Comparison of ENCODE assay signal across 1 cellular context in the genomic region with DNA sequence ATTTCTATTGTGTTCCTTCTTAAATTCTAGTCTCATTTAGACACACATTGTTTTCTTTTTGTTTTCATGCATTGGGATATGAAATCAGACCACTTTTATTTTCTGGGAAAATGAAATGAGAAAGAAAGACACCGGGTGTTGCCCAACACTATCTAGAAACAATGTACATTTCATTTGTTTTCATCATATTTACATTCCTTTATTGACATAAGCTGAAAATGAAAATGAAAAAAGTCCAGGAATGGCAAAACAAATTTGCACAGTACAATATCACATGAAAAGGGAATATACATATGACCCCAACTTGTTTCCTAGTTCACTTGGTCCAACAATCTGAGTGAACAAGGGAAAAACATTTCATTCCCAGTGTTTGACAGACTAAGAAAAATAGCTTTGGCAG.
TF ChIP-seq lines count a peak whose summit lies in the region.

No MANE protein-coding gene starts in this region.

TF ChIP-seq in HepG2, 621 proteins besides CTCF, POLR2A, EP300 and RAD21 (continued from another document):
- TF ChIP-seq, protein P1, sequence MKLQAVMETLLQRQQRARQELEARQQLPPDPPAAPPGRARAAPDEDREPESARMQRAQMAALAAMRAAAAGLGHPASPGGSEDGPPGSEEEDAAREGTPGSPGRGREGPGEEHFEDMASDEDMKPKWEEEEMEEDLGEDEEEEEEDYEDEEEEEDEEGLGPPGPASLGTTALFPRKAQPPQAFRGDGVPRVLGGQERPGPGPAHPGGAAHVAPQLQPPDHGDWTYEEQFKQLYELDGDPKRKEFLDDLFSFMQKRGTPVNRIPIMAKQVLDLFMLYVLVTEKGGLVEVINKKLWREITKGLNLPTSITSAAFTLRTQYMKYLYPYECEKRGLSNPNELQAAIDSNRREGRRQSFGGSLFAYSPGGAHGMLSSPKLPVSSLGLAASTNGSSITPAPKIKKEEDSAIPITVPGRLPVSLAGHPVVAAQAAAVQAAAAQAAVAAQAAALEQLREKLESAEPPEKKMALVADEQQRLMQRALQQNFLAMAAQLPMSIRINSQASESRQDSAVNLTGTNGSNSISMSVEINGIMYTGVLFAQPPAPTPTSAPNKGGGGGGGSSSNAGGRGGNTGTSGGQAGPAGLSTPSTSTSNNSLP (IDR thresholded peaks at IDR 0.05; ENCODE audit: low read depth, low read length) = peak; percentile 94
- TF ChIP-seq ZMYM3 (CRISPR knock-in tag; IDR thresholded peaks at IDR 0.05) (no peak), SP1 (IDR thresholded peaks at IDR 0.05) (no peak), SP1 (CRISPR knock-in tag; IDR thresholded peaks at IDR 0.05) (no peak), ZNF383 (CRISPR knock-in tag; IDR thresholded peaks at IDR 0.05; ENCODE audit: borderline replicate concordance) (no peak), KDM2A (CRISPR knock-in tag; IDR thresholded peaks at IDR 0.05; ENCODE audit: borderline replicate concordance, low read depth) (no peak)
